ENCODE assay signal across 1 cellular context in the genomic region with DNA sequence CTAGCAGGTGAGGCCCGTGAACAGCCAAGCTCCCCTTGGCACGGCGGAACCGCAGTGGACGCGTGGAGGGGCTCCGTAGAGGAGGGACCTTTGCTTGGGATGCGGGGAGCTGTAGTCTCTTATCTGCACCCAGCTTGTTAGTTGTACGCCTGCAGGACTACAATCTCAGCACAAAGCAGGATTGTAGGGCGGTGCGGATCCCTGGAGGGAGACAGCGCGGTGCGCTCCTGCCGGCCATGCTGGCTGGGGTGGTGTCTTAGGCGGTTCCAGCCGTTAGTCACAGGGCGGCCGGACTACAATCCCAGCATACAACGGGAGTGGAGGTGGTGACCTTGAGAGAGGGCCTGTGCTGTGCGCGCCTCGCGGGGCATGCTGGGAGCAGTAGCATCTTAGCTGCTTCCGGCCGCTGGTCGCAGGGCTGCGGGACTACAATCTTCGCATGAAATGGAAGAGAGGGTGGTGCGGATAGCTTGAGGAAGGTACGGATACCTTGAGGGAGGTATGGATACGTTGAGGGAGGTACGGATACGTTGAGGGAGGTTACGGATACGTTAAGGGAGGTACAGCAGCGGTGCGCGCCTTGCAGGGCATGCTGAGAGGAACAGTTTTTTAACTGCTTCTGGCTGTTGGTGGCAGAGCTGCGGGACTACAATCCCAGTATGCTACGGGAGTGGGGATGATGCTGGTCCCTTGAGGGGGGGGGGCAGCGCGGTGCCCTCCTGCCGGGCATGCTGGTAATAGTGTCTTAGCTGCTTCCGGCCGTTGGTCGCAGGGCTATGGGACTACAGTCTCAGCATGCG.
TF ChIP-seq lines count a peak whose summit lies in the region.

No MANE protein-coding gene starts in this region.

TF ChIP-seq in IMR-90, 13 proteins besides CTCF, POLR2A, EP300 and RAD21 (continued from another document):
- TF ChIP-seq FOS (IDR thresholded peaks at IDR 0.05; ENCODE audit: low read depth, low read length) (no peak), MAFK (IDR thresholded peaks at IDR 0.05; ENCODE audit: low read depth, low read length) (no peak), MXI1 (IDR thresholded peaks at IDR 0.05; ENCODE audit: borderline replicate concordance, low read depth, low read length) (peak; percentile 87; the same call in 1 of the 2 replicates)
- TF ChIP-seq, protein P1, sequence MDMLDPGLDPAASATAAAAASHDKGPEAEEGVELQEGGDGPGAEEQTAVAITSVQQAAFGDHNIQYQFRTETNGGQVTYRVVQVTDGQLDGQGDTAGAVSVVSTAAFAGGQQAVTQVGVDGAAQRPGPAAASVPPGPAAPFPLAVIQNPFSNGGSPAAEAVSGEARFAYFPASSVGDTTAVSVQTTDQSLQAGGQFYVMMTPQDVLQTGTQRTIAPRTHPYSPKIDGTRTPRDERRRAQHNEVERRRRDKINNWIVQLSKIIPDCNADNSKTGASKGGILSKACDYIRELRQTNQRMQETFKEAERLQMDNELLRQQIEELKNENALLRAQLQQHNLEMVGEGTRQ (IDR thresholded peaks at IDR 0.05; ENCODE audit: low read depth, low read length), result peak; percentile 35; the same call in 1 of the 2 replicates
